In the genomic region with DNA sequence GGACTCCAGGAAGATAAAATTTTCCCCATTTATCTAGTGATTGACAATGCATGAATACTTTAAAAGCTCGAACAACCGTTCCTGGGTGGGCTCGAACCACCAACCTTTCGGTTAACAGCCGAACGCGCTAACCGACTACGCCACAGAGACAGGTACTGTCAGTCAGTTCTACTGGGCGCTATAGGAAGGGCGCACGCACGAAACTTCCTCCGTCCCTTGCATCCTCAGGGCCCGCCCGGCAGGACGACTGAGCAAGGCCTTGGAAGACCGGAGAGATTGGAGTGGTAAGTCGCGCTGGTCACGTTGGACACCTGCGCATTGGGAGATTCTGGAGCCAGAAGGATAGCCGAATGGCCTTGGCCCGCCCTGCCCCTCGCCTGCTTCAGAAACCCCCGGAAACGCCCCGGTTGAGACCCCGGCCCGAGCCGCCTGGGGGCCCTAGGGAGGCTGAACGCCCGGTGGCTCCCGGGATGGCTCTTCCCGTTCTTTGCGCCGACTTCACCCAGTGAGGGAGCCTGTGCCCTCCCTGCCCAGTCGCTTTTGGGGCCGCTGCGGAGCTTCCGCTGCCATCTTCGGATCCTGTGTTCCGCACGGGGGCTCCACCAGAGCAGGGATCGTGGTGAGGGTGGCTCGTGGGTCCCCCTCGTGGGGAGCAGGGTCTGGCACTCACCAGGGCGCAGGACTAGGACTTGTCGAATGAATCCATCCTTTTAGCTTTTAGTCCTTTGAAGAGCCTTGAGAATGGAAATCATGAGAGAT, we compare ENCODE assay signal across 8 cellular contexts. TPM values are rescaled to one million over a fixed set of nuclear protein-coding genes. Genes with fewer than 3 reads are reported as not detected.
A peak's percentile ranks its signal among the peaks of the same experiment; 100 is the strongest.
DNase-seq lines count a peak whose midpoint lies in the region; ATAC-seq and TF ChIP-seq lines count a peak whose summit lies in the region.
"Not testable (repeated sequence)": the region's sequence is repeated elsewhere in the genome, so short reads cannot be mapped to it uniquely, and the experiment has no call there.

No MANE protein-coding gene starts in this region.

- not testable (repeated sequence) for H3K27me3 ChIP-seq in GM23248 (replicated peaks; ENCODE audit: insufficient read depth); adipocyte (replicated peaks; ENCODE audit: control insufficient read depth, insufficient read depth, low read length); foreskin keratinocyte; mucosa of stomach (ENCODE audit: control insufficient read depth, insufficient read depth, low read length)

- peak overlapping the region; percentile 55 for H3K4me3 ChIP-seq in GM23248
- H3K4me3 ChIP-seq in adipocyte (ENCODE audit: low read length) = peak overlapping the region; percentile 76
- not testable (repeated sequence) for H3K4me3 ChIP-seq in mucosa of stomach (ENCODE audit: low read length)

- H2AFZ ChIP-seq in GM23248 = peak overlapping the region; percentile 63

- H4K20me1 ChIP-seq in GM23248 (ENCODE audit: insufficient read depth) = not testable (repeated sequence)

- not testable (repeated sequence) for H3K4me1 ChIP-seq in GM23248 (ENCODE audit: insufficient read depth); adipocyte (ENCODE audit: control insufficient read depth, insufficient read depth, low read length); foreskin keratinocyte; mucosa of stomach (ENCODE audit: control insufficient read depth, insufficient read depth, low read length)

- H3K36me3 ChIP-seq in GM23248 (ENCODE audit: low read depth); adipocyte (ENCODE audit: control insufficient read depth, insufficient read depth, low read length, severe bottlenecking); mucosa of stomach (ENCODE audit: control insufficient read depth, insufficient read depth, low read length): not testable (repeated sequence)

- not testable (repeated sequence) for H3K9me2 ChIP-seq in GM23248 (ENCODE audit: insufficient read depth)

- H3K27ac ChIP-seq in GM23248, foreskin keratinocyte: not testable (repeated sequence)

- not testable (repeated sequence) for H3K9me3 ChIP-seq in GM23248 (ENCODE audit: low read depth); adipocyte (ENCODE audit: control insufficient read depth, low read length); mucosa of stomach (ENCODE audit: control insufficient read depth, low read length)

- TF ChIP-seq CTCF in foreskin keratinocyte (conservative IDR thresholded peaks at IDR 0.05) = not testable (repeated sequence)

- not testable (repeated sequence) for ATAC-seq in foreskin keratinocyte

- H3F3A ChIP-seq in GM23248 (ENCODE audit: insufficient read depth) = not testable (repeated sequence)

- WGBS in GM23248 (ENCODE audit: low coverage in 1 of 2, low lambda C conversion rate in 2 of 2, missing lambda C conversion rate in 2 of 2), 2 experiments = 10% methylated on average over 14 to 24 of the region's 49 CpGs

- in situ Hi-C loops in GM23248 (cut with MboI) = not testable (repeated sequence)

- peak overlapping the region; percentile 20 for H3K4me2 ChIP-seq in GM23248 (ENCODE audit: unreplicated experiment)

- peak; percentile 2 for DNase-seq in AG08395 (ENCODE audit: low spot score)
- peak; percentile 31 for DNase-seq in GM23248
- DNase-seq in NCI-H510A treated with DMSO at 0.1 percent for 48 hours (lab: John Stamatoyannopoulos, UW) = peak; percentile 51
- DNase-seq in activated CD4-positive, CD25-positive, alpha-beta regulatory T cell treated with anti-CD3 and anti-CD28 coated beads, Interleukin-2, amount 50 U/mL, for 16 hours (ENCODE audit: low read depth, low spot score) = peak; percentile 46
- peak; percentile 32 for DNase-seq in adipocyte (ENCODE audit: low read depth)
- DNase-seq in foreskin keratinocyte = peak; percentile 37 to 58
- DNase-seq in stimulated activated CD4-positive, alpha-beta T cell treated with anti-CD3 and anti-CD28 coated beads, Interleukin-2, amount 100 ng/mL, for 24 hours = peak; percentile 75 to 86

- H3K9ac ChIP-seq in GM23248 (0 out of 2 replicates have a peak overlapping the region, but pooled peaks have one; percentile 25), adipocyte (ENCODE audit: low read length) (peak overlapping the region; percentile 69), mucosa of stomach (ENCODE audit: low read length) (peak overlapping the region; percentile 55)

- not testable (repeated sequence) for H3K79me2 ChIP-seq in GM23248 (ENCODE audit: insufficient read depth)

RNA-seq across cellular contexts. Expression of gene PPIAL4A, which starts 45.2 kb away (rescaled TPM):
- not detected in 2 replicates for total RNA-seq in GM23248 (2014; rRNA removed; shearing (Covaris generic))
- polyA plus RNA-seq in GM23248 (2016; fragmentation: Nextera tagmentation; extraction: Ambion mirVana) = not detected in 2 replicates
- not detected in 2 replicates for total RNA-seq in foreskin keratinocyte
- polyA plus RNA-seq in foreskin keratinocyte = not detected in 2 replicates

Comparison
In these comparisons a context has a peak if more than half of its experiments do, and no peak if none do; other contexts are left out.
1. DNase-seq: peak in every context shown above with its lines; median percentile 80 in stimulated activated CD4-positive, alpha-beta T cell treated with anti-CD3 and anti-CD28 coated beads, Interleukin-2, amount 100 ng/mL, for 24 hours; 51 in NCI-H510A treated with DMSO at 0.1 percent for 48 hours; 48 in foreskin keratinocyte; 46 in activated CD4-positive, CD25-positive, alpha-beta regulatory T cell treated with anti-CD3 and anti-CD28 coated beads, Interleukin-2, amount 50 U/mL, for 16 hours; 32 in adipocyte; 31 in GM23248; 2 in AG08395.